In the genomic region with DNA sequence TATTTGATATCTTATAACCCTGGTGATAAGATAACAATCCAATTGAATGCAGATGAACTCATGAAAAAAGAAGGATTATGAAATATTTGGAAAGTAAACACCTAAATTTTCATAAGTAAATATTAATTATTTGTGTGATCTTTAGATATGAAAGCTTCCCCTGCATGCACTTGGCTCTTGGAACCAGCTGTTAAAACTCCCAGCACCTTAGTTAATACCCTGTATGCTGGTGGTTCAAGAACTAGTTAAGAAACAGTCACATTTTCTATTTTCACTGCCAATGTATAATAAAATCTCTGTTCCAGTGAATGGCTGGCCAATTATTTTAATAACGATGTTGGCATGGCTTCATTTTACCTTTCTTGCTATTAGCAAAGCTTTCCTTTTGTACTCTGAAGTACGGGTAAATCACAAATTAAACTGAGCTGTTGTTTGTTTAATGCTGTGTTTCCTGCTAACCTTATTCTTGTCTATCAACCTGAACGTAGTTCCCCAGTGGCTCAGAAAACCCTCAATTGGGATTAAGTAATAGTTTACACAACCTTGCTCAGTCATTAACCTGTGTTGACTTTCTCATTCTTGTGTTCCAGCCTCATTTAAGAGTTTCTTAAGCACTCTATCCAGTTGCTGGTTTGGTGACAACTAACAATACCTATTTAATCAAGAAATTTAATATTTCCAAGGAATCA, we compare ENCODE assay signal across 1 cellular context.
TF ChIP-seq lines count a peak whose summit lies in the region.

No MANE protein-coding gene starts in this region.

TF ChIP-seq in HepG2, 621 proteins besides CTCF, POLR2A, EP300 and RAD21 (continued from another document):
- TF ChIP-seq DMTF1 (CRISPR knock-in tag; IDR thresholded peaks at IDR 0.05) (no peak), LBX2 (CRISPR knock-in tag; IDR thresholded peaks at IDR 0.05; ENCODE audit: borderline replicate concordance) (no peak), HDAC1 (CRISPR knock-in tag; IDR thresholded peaks at IDR 0.05) (no peak), TAF15 (IDR thresholded peaks at IDR 0.05; ENCODE audit: low read depth, low read length, poor library complexity, severe bottlenecking) (no peak), ZFY (CRISPR knock-in tag; IDR thresholded peaks at IDR 0.05) (no peak), PHF21A (CRISPR knock-in tag; IDR thresholded peaks at IDR 0.05) (no peak), SP140L (CRISPR knock-in tag; IDR thresholded peaks at IDR 0.05; ENCODE audit: borderline replicate concordance) (no peak)
